In the genomic region with DNA sequence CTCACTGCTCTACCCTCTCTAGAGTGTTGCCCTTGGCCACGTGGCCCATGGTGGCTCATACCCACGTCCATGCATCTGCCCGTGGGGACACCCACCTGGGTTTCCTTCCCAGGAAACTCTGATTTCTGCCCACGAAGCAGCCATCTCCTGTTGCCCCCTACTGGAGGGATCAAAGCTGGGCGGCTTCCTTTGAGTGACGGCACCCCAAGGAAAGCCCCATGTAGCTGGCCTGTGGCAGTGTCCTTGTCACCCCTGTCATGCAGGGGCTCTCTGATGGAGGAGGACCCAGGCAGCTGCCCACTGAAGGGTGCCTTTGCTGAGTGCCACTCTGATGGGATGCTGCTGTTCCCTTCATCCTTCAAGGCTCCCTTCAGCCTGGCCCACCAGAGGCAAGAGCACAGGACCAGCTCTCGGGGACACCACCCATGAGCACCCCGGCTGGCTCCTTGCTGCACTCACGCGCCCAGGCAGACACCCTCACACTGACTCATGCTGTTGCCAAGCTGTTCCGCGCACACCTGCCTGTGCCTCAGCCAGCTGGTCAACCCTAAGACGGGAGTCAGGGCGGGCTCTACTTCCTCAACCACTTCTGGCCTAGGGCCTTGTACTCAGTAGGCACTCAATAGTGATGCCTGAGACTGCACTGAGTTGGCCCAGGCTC, we compare ENCODE assay signal across 11 cellular contexts.
DNase-seq lines count a peak whose midpoint lies in the region; ATAC-seq, FAIRE-seq and TF ChIP-seq lines count a peak whose summit lies in the region.
"Had no signal": no experiment of that assay in that cellular context is flagged by ENCODE, and none has a peak within 500 bp of the region (broad histone marks: within the 10 kb centered on the region; RNA-seq: fewer than 3 reads in every experiment).

No MANE protein-coding gene starts in this region.

- no peaks in the 10 kb centered on the region for H3K9me1 ChIP-seq in endothelial cell of umbilical vein (replicated peaks; ENCODE audit: control insufficient read depth, extremely low read depth, insufficient read depth, low read length)

- H3K79me2 ChIP-seq in endothelial cell of umbilical vein (ENCODE audit: control insufficient read depth, insufficient read depth, low read length): no peaks in the 10 kb centered on the region
- H3K79me2 ChIP-seq: hepatocyte had no signal

- dilution Hi-C loops in endothelial cell of umbilical vein (cut with MboI; ENCODE audit: extremely low pct_ligation_motif_present, low sequenced_read_pairs): no loop called here

- H2AK5ac ChIP-seq in neuronal stem cell (ENCODE audit: low read depth, low read length): no peak overlapping the region

- peaks cover 2% of the 10 kb centered on the region for H3K79me1 ChIP-seq in neuronal stem cell (ENCODE audit: low read depth, low read length)

- H4K8ac ChIP-seq in neuronal stem cell (ENCODE audit: low read depth, low read length): no peak overlapping the region

- H3K9me3 ChIP-seq in endothelial cell of umbilical vein (replicated peaks; ENCODE audit: control insufficient read depth, insufficient read depth, low read length) (no peaks in the 10 kb centered on the region), neuronal stem cell (replicated peaks in 1 of 2; ENCODE audit: control insufficient read depth in 2 of 2, insufficient read depth in 1 of 2, low read depth in 1 of 2, low read length in 2 of 2) (peaks cover 4% of the 10 kb centered on the region in 2 donors), stomach (no peaks in the 10 kb centered on the region)

- no peak overlapping the region for H3K18ac ChIP-seq in neuronal stem cell (ENCODE audit: low read length)

- H3K27ac ChIP-seq in endothelial cell of umbilical vein (ENCODE audit: insufficient read depth, low read depth, low read length) (no peak overlapping the region), neuronal stem cell (replicated peaks; ENCODE audit: low read length) (no peak overlapping the region), stomach (no peak overlapping the region)
- H3K27ac ChIP-seq: hepatocyte had no signal

- no peak overlapping the region for H3K4me3 ChIP-seq in endothelial cell of umbilical vein (replicated peaks in 1 of 3; ENCODE audit: insufficient read depth in 1 of 3, low read depth in 1 of 3, low read length in 3 of 3)
- no peak overlapping the region for H3K4me3 ChIP-seq in neuronal stem cell (ENCODE audit: low read length in 2 of 2)
- H3K4me3 ChIP-seq in stomach: no peak overlapping the region
- H3K4me3 ChIP-seq: hepatocyte had no signal

- CTCF ChIA-PET in endothelial cell of umbilical vein (lab: Charles Lee): interaction anchor here (1.2 to 1.6 kb wide), 4 partner anchors 9 to 195 kb away, joined by 3 to 12 read pairs (median 6); no protein-coding TSS in a partner anchor

- H3K4me1 ChIP-seq in endothelial cell of umbilical vein (ENCODE audit: control insufficient read depth, extremely low read depth, insufficient read depth, low read length) (peaks cover 6% of the 10 kb centered on the region), neuronal stem cell (ENCODE audit: control insufficient read depth in 2 of 2, insufficient read depth in 1 of 2, low read depth in 1 of 2, low read length in 2 of 2) (peaks cover 0 to 2% of the 10 kb centered on the region in 2 donors), stomach (no peaks in the 10 kb centered on the region)

- H3K36me3 ChIP-seq in endothelial cell of umbilical vein (ENCODE audit: control insufficient read depth in 2 of 2, extremely low read depth in 1 of 2, insufficient read depth in 2 of 2, low read length in 2 of 2) (no peaks in the 10 kb centered on the region), neuronal stem cell (replicated peaks in 1 of 2; ENCODE audit: control insufficient read depth in 2 of 2, insufficient read depth in 2 of 2, low read length in 2 of 2) (no peaks in the 10 kb centered on the region), stomach (peaks cover 0 to 27% (median 16%) of the 10 kb centered on the region in 4 donors)

- no peak overlapping the region for H2BK120ac ChIP-seq in neuronal stem cell (ENCODE audit: low read depth, low read length)

- H4K20me1 ChIP-seq in endothelial cell of umbilical vein (replicated peaks; ENCODE audit: control insufficient read depth, extremely low read depth, insufficient read depth, low read length): no peaks in the 10 kb centered on the region

- H3K4ac ChIP-seq in neuronal stem cell (ENCODE audit: low read length): no peak overlapping the region

- H2BK12ac ChIP-seq in neuronal stem cell (ENCODE audit: low read length): no peak overlapping the region

- no peak overlapping the region for H2BK5ac ChIP-seq in neuronal stem cell (ENCODE audit: low read length)

- WGBS in neuronal stem cell (ENCODE audit: extremely low coverage in 2 of 2, insufficient read length in 2 of 2, insufficient replicate concordance in 1 of 2), 2 donors: no CpG with 5 or more reads among the region's 14 CpGs
- 79 to 86% (median 85%) methylated on average over 10 to 14 of the region's 14 CpGs for WGBS in stomach, 5 donors

- no peak for DNase-seq in GM10266 (ENCODE audit: extremely low spot score)
- DNase-seq in endothelial cell of umbilical vein (ENCODE audit: low read depth, low spot score): no peak
- DNase-seq in neuronal stem cell (ENCODE audit: low spot score): no peak
- no peak for DNase-seq in stomach
- no peak for DNase-seq in effector CD8-positive, alpha-beta T cell (lab: John Stamatoyannopoulos, UW)
- DNase-seq: naive B cell, NCI-H1417 had no signal

- H2BK15ac ChIP-seq in neuronal stem cell (ENCODE audit: low read length): no peak overlapping the region

- no peak overlapping the region for H3K14ac ChIP-seq in neuronal stem cell (ENCODE audit: low read length)

- BruUV-seq in endothelial cell of umbilical vein (replicated peaks; lab: Mats Ljungman, UMichigan): no TSS peak

- POLR2A ChIA-PET in endothelial cell of umbilical vein (lab: Charles Lee): no interaction called here

- intact Hi-C loops in endothelial cell of umbilical vein (cut with micrococcal nuclease) (no loop called here), stomach (cut with DNase I; ENCODE audit: low total_unique reads) (no loop called here)

- no peak for TF ChIP-seq EP300 in stomach (IDR thresholded peaks at IDR 0.05)

- H3K4me2 ChIP-seq in endothelial cell of umbilical vein (ENCODE audit: insufficient read depth, low read length) (no peak overlapping the region), neuronal stem cell (ENCODE audit: insufficient read depth, low read length, poor library complexity, severe bottlenecking) (no peak overlapping the region)
- H3K4me2 ChIP-seq: hepatocyte had no signal

- TF ChIP-seq CTCF in GM10266 (IDR thresholded peaks at IDR 0.05; ENCODE audit: control insufficient read depth, insufficient read depth, low read depth, missing control alignments) (peak; percentile 31), LNCAP (IDR thresholded peaks at IDR 0.05) (peak; percentile 32; the same call in 1 of the 2 replicates), endothelial cell of umbilical vein (IDR thresholded peaks at IDR 0.05; ENCODE audit: extremely low read depth in 1 of 2, insufficient read depth in 1 of 2, low read depth in 1 of 2, low read length in 2 of 2) (peak; percentile 25 to 35), stomach (IDR thresholded peaks at IDR 0.05) (peak in 1 of 7 experiments; percentile 17)

- ATAC-seq in HG03442 (IDR thresholded peaks at IDR 0.05; ENCODE audit: unreplicated experiment): no peak
- no peak for ATAC-seq in HG02970 (IDR thresholded peaks at IDR 0.05; ENCODE audit: low FRiP score, unreplicated experiment)

- no peak overlapping the region for H3K23ac ChIP-seq in neuronal stem cell (ENCODE audit: low read depth, low read length, poor library complexity)

- TF ChIP-seq POLR2A in endothelial cell of umbilical vein (IDR thresholded peaks at IDR 0.05; ENCODE audit: low read depth, low read length): no peak
- no peak for TF ChIP-seq POLR2A in stomach (IDR thresholded peaks at IDR 0.05)

- H3K27me3 ChIP-seq in endothelial cell of umbilical vein (ENCODE audit: control insufficient read depth in 2 of 2, insufficient read depth in 2 of 2, low read length in 2 of 2): no peaks in the 10 kb centered on the region
- H3K27me3 ChIP-seq in neuronal stem cell (ENCODE audit: control insufficient read depth in 3 of 3, insufficient read depth in 3 of 3, low read depth in 1 of 3, low read length in 3 of 3): no peaks in the 10 kb centered on the region
- no peaks in the 10 kb centered on the region for H3K27me3 ChIP-seq in stomach
- H3K27me3 ChIP-seq: hepatocyte had no signal

- H4K91ac ChIP-seq in neuronal stem cell (ENCODE audit: low read depth, low read length, poor library complexity): no peak overlapping the region

- H3K9ac ChIP-seq in endothelial cell of umbilical vein (replicated peaks; ENCODE audit: extremely low read depth, insufficient read depth, low read length) (no peak overlapping the region), neuronal stem cell (ENCODE audit: low read depth, low read length, poor library complexity) (peak overlapping the region; percentile 18)

- H2AFZ ChIP-seq in endothelial cell of umbilical vein (ENCODE audit: low read depth, low read length) (no peak overlapping the region), neuronal stem cell (ENCODE audit: low read length) (no peak overlapping the region)
- H2AFZ ChIP-seq: hepatocyte had no signal

- FAIRE-seq in endothelial cell of umbilical vein (lab: Jason Lieb, UNC): no peak

TF ChIP-seq in endothelial cell of umbilical vein, 7 proteins besides CTCF, POLR2A, EP300 and RAD21:
- TF ChIP-seq EZH2 (IDR thresholded peaks at IDR 0.05; ENCODE audit: borderline replicate concordance, low read depth, low read length, severe bottlenecking): no peak
- TF ChIP-seq, protein P1, sequence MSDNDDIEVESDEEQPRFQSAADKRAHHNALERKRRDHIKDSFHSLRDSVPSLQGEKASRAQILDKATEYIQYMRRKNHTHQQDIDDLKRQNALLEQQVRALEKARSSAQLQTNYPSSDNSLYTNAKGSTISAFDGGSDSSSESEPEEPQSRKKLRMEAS (IDR thresholded peaks at IDR 0.05; ENCODE audit: insufficient read depth, insufficient read length): no peak
- TF ChIP-seq GATA2 (IDR thresholded peaks at IDR 0.05; ENCODE audit: insufficient read depth, insufficient read length, low read depth, low read length): no peak
- no peak for TF ChIP-seq POLR2AphosphoS5 (IDR thresholded peaks at IDR 0.05; ENCODE audit: insufficient read depth, low read depth, low read length)
- TF ChIP-seq FOS (IDR thresholded peaks at IDR 0.05; ENCODE audit: borderline replicate concordance, insufficient read depth, low read length): no peak
